Comparison of ENCODE assay signal across 1 cellular context in genomic region chr10:25082276-25083204, GRCh38.
A peak's percentile ranks its signal among the peaks of the same experiment; 100 is the strongest.
TF ChIP-seq lines count a peak whose summit lies in the region.

No MANE protein-coding gene starts in this region.

TF ChIP-seq in HepG2, 621 proteins besides CTCF, POLR2A, EP300 and RAD21 (continued from another document and continues in another):
- TF ChIP-seq AHDC1 (CRISPR knock-in tag; IDR thresholded peaks at IDR 0.05; ENCODE audit: borderline replicate concordance) (peak; percentile 22; the same call in 1 of the 2 replicates), FOXP4 (CRISPR knock-in tag; IDR thresholded peaks at IDR 0.05) (0 out of 2 replicates have a peak, but pooled peaks have one; percentile 18), ARID5B (CRISPR knock-in tag; IDR thresholded peaks at IDR 0.05) (peak; percentile 56; the same call in 1 of the 2 replicates), RFXANK (CRISPR knock-in tag; IDR thresholded peaks at IDR 0.05) (no peak), MAFF (IDR thresholded peaks at IDR 0.05; ENCODE audit: low read depth, low read length) (no peak), ZNF597 (CRISPR knock-in tag; IDR thresholded peaks at IDR 0.05) (no peak), ZNF512 (CRISPR knock-in tag; IDR thresholded peaks at IDR 0.05) (no peak), ADNP (CRISPR knock-in tag; IDR thresholded peaks at IDR 0.05) (no peak), ZSCAN21 (CRISPR knock-in tag; IDR thresholded peaks at IDR 0.05; ENCODE audit: borderline replicate concordance) (no peak), ISL2 (CRISPR knock-in tag; IDR thresholded peaks at IDR 0.05) (peak; percentile 60; the same call in 1 of the 2 replicates), HHEX (CRISPR knock-in tag; IDR thresholded peaks at IDR 0.05) (no peak), HMG20B (CRISPR knock-in tag; conservative IDR thresholded peaks at IDR 0.05) (0 out of 2 replicates have a peak, but pooled peaks have one; percentile 53), ZNF766 (CRISPR knock-in tag; IDR thresholded peaks at IDR 0.05; ENCODE audit: borderline replicate concordance) (no peak), NR2F6 (IDR thresholded peaks at IDR 0.05) (no peak), NR2F6 (CRISPR knock-in tag; IDR thresholded peaks at IDR 0.05) (no peak), ZFAT (CRISPR knock-in tag; conservative IDR thresholded peaks at IDR 0.05) (no peak), HES4 (CRISPR knock-in tag; IDR thresholded peaks at IDR 0.05; ENCODE audit: borderline replicate concordance) (no peak), NCOA2 (CRISPR knock-in tag; IDR thresholded peaks at IDR 0.05) (peak; percentile 36; the same call in 1 of the 2 replicates), ZNF224 (CRISPR knock-in tag; IDR thresholded peaks at IDR 0.05) (no peak), ARID2 (CRISPR knock-in tag; IDR thresholded peaks at IDR 0.05; ENCODE audit: borderline replicate concordance) (no peak), ZNF563 (CRISPR knock-in tag; IDR thresholded peaks at IDR 0.05) (no peak), SRF (IDR thresholded peaks at IDR 0.05; ENCODE audit: low read depth, low read length) (no peak; the same call in 1 of the 2 replicates), SALL2 (CRISPR knock-in tag; IDR thresholded peaks at IDR 0.05) (no peak), ZNF607 (CRISPR knock-in tag; IDR thresholded peaks at IDR 0.05; ENCODE audit: borderline replicate concordance) (no peak), GMEB2 (CRISPR knock-in tag; IDR thresholded peaks at IDR 0.05; ENCODE audit: low read depth) (no peak), ZNF614 (CRISPR knock-in tag; IDR thresholded peaks at IDR 0.05; ENCODE audit: borderline replicate concordance) (no peak), SOX6 (IDR thresholded peaks at IDR 0.05) (no peak), SOX6 (CRISPR knock-in tag; IDR thresholded peaks at IDR 0.05) (peak; percentile 67), ZNF3 (CRISPR knock-in tag; IDR thresholded peaks at IDR 0.05) (no peak), ZFP82 (CRISPR knock-in tag; IDR thresholded peaks at IDR 0.05; ENCODE audit: borderline replicate concordance) (no peak), SAFB2 (CRISPR knock-in tag; IDR thresholded peaks at IDR 0.05; ENCODE audit: borderline replicate concordance, low read depth) (no peak), MED8 (CRISPR knock-in tag; IDR thresholded peaks at IDR 0.05; ENCODE audit: insufficient replicate concordance) (no peak), ZNF576 (CRISPR knock-in tag; IDR thresholded peaks at IDR 0.05) (no peak), ARID3A (IDR thresholded peaks at IDR 0.05; ENCODE audit: low read depth, low read length) (0 out of 2 replicates have a peak, but pooled peaks have one; percentile 54), ZNF337 (CRISPR knock-in tag; IDR thresholded peaks at IDR 0.05; ENCODE audit: borderline replicate concordance, low read depth) (no peak), TRIM24 (CRISPR knock-in tag; IDR thresholded peaks at IDR 0.05) (no peak), ZNF616 (CRISPR knock-in tag; IDR thresholded peaks at IDR 0.05; ENCODE audit: low read depth) (no peak), ZNF713 (CRISPR knock-in tag; IDR thresholded peaks at IDR 0.05) (no peak), JARID2 (CRISPR knock-in tag; IDR thresholded peaks at IDR 0.05; ENCODE audit: insufficient replicate concordance) (no peak), KDM5A (IDR thresholded peaks at IDR 0.05; ENCODE audit: borderline replicate concordance, low read length) (no peak), MEF2D (CRISPR knock-in tag; IDR thresholded peaks at IDR 0.05) (0 out of 2 replicates have a peak, but pooled peaks have one; percentile 40), ZNF343 (CRISPR knock-in tag; IDR thresholded peaks at IDR 0.05) (no peak), RXRA (CRISPR knock-in tag; IDR thresholded peaks at IDR 0.05) (no peak), TERF1 (CRISPR knock-in tag; IDR thresholded peaks at IDR 0.05) (no peak), TFAP4 (IDR thresholded peaks at IDR 0.05; ENCODE audit: borderline replicate concordance, low read depth) (no peak), SIX4 (CRISPR knock-in tag; IDR thresholded peaks at IDR 0.05) (0 out of 2 replicates have a peak, but pooled peaks have one; percentile 68)
